Comparison of ENCODE assay signal across 1 cellular context in genomic region chr9:136625101-136626065, GRCh38.
TF ChIP-seq lines count a peak whose summit lies in the region.

No MANE protein-coding gene starts in this region.

TF ChIP-seq in K562, 482 proteins besides CTCF, POLR2A, EP300 and RAD21 (continued from another document and continues in another):
- TF ChIP-seq USF1 (CRISPR knock-in tag; IDR thresholded peaks at IDR 0.05) (no peak), KDM2B (CRISPR knock-in tag; IDR thresholded peaks at IDR 0.05) (no peak), HNRNPK (IDR thresholded peaks at IDR 0.05; ENCODE audit: low read depth, low read length, poor library complexity, severe bottlenecking) (no peak), RB1 (IDR thresholded peaks at IDR 0.05; ENCODE audit: low read depth) (peak; percentile 91; the same call in 1 of the 2 replicates), ZNF407 (IDR thresholded peaks at IDR 0.05; ENCODE audit: low read depth) (no peak), MEIS2 (IDR thresholded peaks at IDR 0.05; ENCODE audit: partially characterized antibody) (no peak), ZNF263 (CRISPR knock-in tag; IDR thresholded peaks at IDR 0.05; ENCODE audit: borderline replicate concordance) (0 out of 2 replicates have a peak, but pooled peaks have one; percentile 17), PKNOX1 (IDR thresholded peaks at IDR 0.05) (no peak), SMAD2 (IDR thresholded peaks at IDR 0.05; ENCODE audit: low read depth, low read length) (no peak), MAX (CRISPR knock-in tag; IDR thresholded peaks at IDR 0.05) (no peak), MCM2 (IDR thresholded peaks at IDR 0.05; ENCODE audit: low read depth) (no peak), MLLT1 (IDR thresholded peaks at IDR 0.05) (no peak), MTA1 (IDR thresholded peaks at IDR 0.05; ENCODE audit: borderline replicate concordance) (no peak), ZNF318 (IDR thresholded peaks at IDR 0.05; ENCODE audit: borderline replicate concordance in 1 of 2, low read depth in 1 of 2) (no peak), GTF2F1 (IDR thresholded peaks at IDR 0.05; ENCODE audit: low read depth, low read length) (no peak), EHMT2 (IDR thresholded peaks at IDR 0.05) (no peak), SUPT5H (IDR thresholded peaks at IDR 0.05) (no peak), FOXM1 (IDR thresholded peaks at IDR 0.05; ENCODE audit: low read depth) (no peak), FOXM1 (CRISPR knock-in tag; IDR thresholded peaks at IDR 0.05; ENCODE audit: low read depth) (no peak), HDGF (IDR thresholded peaks at IDR 0.05) (no peak), ZBTB7A (IDR thresholded peaks at IDR 0.05; ENCODE audit: borderline replicate concordance, control insufficient read depth, low read depth, low read length) (peak; percentile 23; the same call in 1 of the 2 replicates), MAZ (CRISPR knock-in tag; conservative IDR thresholded peaks at IDR 0.05 in 1 of 2, IDR thresholded peaks at IDR 0.05 in 1 of 2) (peak in 1 of 2 experiments; percentile 14; a peak in 1 of 4 replicates), STAG1 (CRISPR knock-in tag; IDR thresholded peaks at IDR 0.05; ENCODE audit: borderline replicate concordance) (peak; percentile 84), SLC30A9 (CRISPR knock-in tag; IDR thresholded peaks at IDR 0.05) (no peak), ZBTB33 (CRISPR knock-in tag; IDR thresholded peaks at IDR 0.05) (peak; percentile 35; the same call in 1 of the 2 replicates), PRMT5 (CRISPR knock-in tag; IDR thresholded peaks at IDR 0.05) (no peak), MAFK (IDR thresholded peaks at IDR 0.05; ENCODE audit: low read length) (no peak), ZC3H8 (IDR thresholded peaks at IDR 0.05) (no peak), ZKSCAN8 (CRISPR knock-in tag; IDR thresholded peaks at IDR 0.05) (no peak), E2F3 (CRISPR knock-in tag; IDR thresholded peaks at IDR 0.05) (peak; percentile 68; the same call in 1 of the 2 replicates), RBFOX2 (IDR thresholded peaks at IDR 0.05; ENCODE audit: low read depth, low read length) (no peak), ASH1L (IDR thresholded peaks at IDR 0.05; ENCODE audit: borderline replicate concordance, low read depth, partially characterized antibody) (no peak), TRIM28 (IDR thresholded peaks at IDR 0.05) (no peak), ZNF143 (CRISPR knock-in tag; IDR thresholded peaks at IDR 0.05) (no peak), FOXJ3 (CRISPR knock-in tag; IDR thresholded peaks at IDR 0.05) (no peak), ZNF146 (CRISPR knock-in tag; IDR thresholded peaks at IDR 0.05; ENCODE audit: unreplicated experiment) (no peak), ESRRB (CRISPR knock-in tag; IDR thresholded peaks at IDR 0.05; ENCODE audit: borderline replicate concordance) (no peak), GABPB1 (CRISPR knock-in tag; IDR thresholded peaks at IDR 0.05) (no peak; the same call in 1 of the 2 replicates), FOS (IDR thresholded peaks at IDR 0.05; ENCODE audit: extremely low read depth, insufficient read length) (no peak), MBD2 (IDR thresholded peaks at IDR 0.05; ENCODE audit: borderline replicate concordance, low read depth) (no peak)
